ENCODE assay signal across 11 cellular contexts in genomic region chr12:50572760-50573159, GRCh38.
DNase-seq lines count a peak whose midpoint lies in the region; ATAC-seq lines count a peak whose summit lies in the region.
"Had no signal": no experiment of that assay in that cellular context is flagged by ENCODE, and none has a peak within 500 bp of the region (broad histone marks: within the 10 kb centered on the region; RNA-seq: fewer than 3 reads in every experiment).

No MANE protein-coding gene starts in this region.

- in situ Hi-C loops in GM23248 (cut with MboI): no loop called here
- in situ Hi-C loops in SK-MEL-5 (cut with HindIII; ENCODE audit: low pct_unique_long_range_greater_than_20kb, low sequenced_read_pairs): no loop called here

- no peak overlapping the region for H2AFZ ChIP-seq in GM23248

- H3K27ac ChIP-seq in GM23248 (peak overlapping the region; percentile 59), layer of hippocampus (ENCODE audit: low read depth, low read length) (peak overlapping the region; percentile 55)

- 72 to 81% methylated on average over 3 of the region's 3 CpGs for WGBS in GM23248 (ENCODE audit: low coverage in 1 of 2, low lambda C conversion rate in 2 of 2, missing lambda C conversion rate in 2 of 2), 2 experiments

- no peaks in the 10 kb centered on the region for H3K27me3 ChIP-seq in GM23248 (replicated peaks; ENCODE audit: insufficient read depth)
- H3K27me3 ChIP-seq in layer of hippocampus (ENCODE audit: control insufficient read depth, insufficient read depth, low read length): no peaks in the 10 kb centered on the region
- no peaks in the 10 kb centered on the region for H3K27me3 ChIP-seq in skeletal muscle satellite cell (ENCODE audit: control insufficient read depth, insufficient read depth, low read length)

- H3K9ac ChIP-seq in GM23248 (peak overlapping the region; percentile 33), skeletal muscle satellite cell (ENCODE audit: low read depth, low read length) (peak overlapping the region; percentile 20)

- peaks cover 66% of the 10 kb centered on the region for H3K4me1 ChIP-seq in GM23248 (ENCODE audit: insufficient read depth)
- peaks cover 33% of the 10 kb centered on the region for H3K4me1 ChIP-seq in skeletal muscle satellite cell (ENCODE audit: control insufficient read depth, insufficient read depth, low read length)

- H3K4me3 ChIP-seq in GM23248 (peak overlapping the region; percentile 8; the same call in 1 of the 2 replicates), skeletal muscle satellite cell (ENCODE audit: low read length) (no peak overlapping the region)

- ATAC-seq in HG03521 (IDR thresholded peaks at IDR 0.05; ENCODE audit: unreplicated experiment): no peak

- DNase-seq in GM23248: peak; percentile 44
- peak; percentile 31 for DNase-seq in SK-MEL-5 (ENCODE audit: low read depth, low spot score)
- no peak for DNase-seq in stimulated activated naive CD4-positive, alpha-beta T cell (lab: John Stamatoyannopoulos, UW)
- DNase-seq in stimulated activated CD4-positive, alpha-beta T cell treated with anti-CD3 and anti-CD28 coated beads, Interleukin-2, amount 100 ng/mL, for 24 hours: no peak
- DNase-seq in central memory CD4-positive, alpha-beta T cell: no peak
- DNase-seq: cerebellar nuclear complex, kidney glomerular epithelial cell, NCI-H446 treated with DMSO at 0.1 percent for 48 hours had no signal

- H3K9me2 ChIP-seq in GM23248 (ENCODE audit: insufficient read depth): no peaks in the 10 kb centered on the region

- H4K20me1 ChIP-seq in GM23248 (ENCODE audit: insufficient read depth): no peaks in the 10 kb centered on the region

- H3K36me3 ChIP-seq in GM23248 (ENCODE audit: low read depth): no peaks in the 10 kb centered on the region
- no peaks in the 10 kb centered on the region for H3K36me3 ChIP-seq in skeletal muscle satellite cell (ENCODE audit: insufficient read depth, low read length)

- H3K9me3 ChIP-seq in GM23248 (ENCODE audit: low read depth) (no peaks in the 10 kb centered on the region), skeletal muscle satellite cell (replicated peaks; ENCODE audit: low read length) (no peaks in the 10 kb centered on the region)

- H3F3A ChIP-seq in GM23248 (ENCODE audit: insufficient read depth): peaks cover 46% of the 10 kb centered on the region

- H3K4me2 ChIP-seq in GM23248 (ENCODE audit: unreplicated experiment): peak overlapping the region; percentile 40
- peak overlapping the region; percentile 22 for H3K4me2 ChIP-seq in skeletal muscle satellite cell (ENCODE audit: low read length)

- H3K79me2 ChIP-seq in GM23248 (ENCODE audit: insufficient read depth): peaks cover 93% of the 10 kb centered on the region

Comparison
In these comparisons a context has a peak if more than half of its experiments do, and no peak if none do; other contexts are left out.
1. DNase-seq: peak in GM23248 (single experiment) and SK-MEL-5 (single experiment); none in stimulated activated naive CD4-positive, alpha-beta T cell (0 of 6), stimulated activated CD4-positive, alpha-beta T cell treated with anti-CD3 and anti-CD28 coated beads, Interleukin-2, amount 100 ng/mL, for 24 hours (0 of 2) and central memory CD4-positive, alpha-beta T cell (single experiment).